ENCODE assay signal across 1 cellular context in genomic region chr3:186825294-186825821, GRCh38.
A peak's percentile ranks its signal among the peaks of the same experiment; 100 is the strongest.
TF ChIP-seq lines count a peak whose summit lies in the region.

No MANE protein-coding gene starts in this region.

TF ChIP-seq in IMR-90, 13 proteins besides CTCF, POLR2A, EP300 and RAD21 (continued from another document):
- TF ChIP-seq MAFK (IDR thresholded peaks at IDR 0.05; ENCODE audit: low read depth, low read length) (no peak), SMC3 (IDR thresholded peaks at IDR 0.05; ENCODE audit: low read depth, low read length) (no peak), NFE2L2 (IDR thresholded peaks at IDR 0.05; ENCODE audit: low read depth, low read length) (no peak), MXI1 (IDR thresholded peaks at IDR 0.05; ENCODE audit: borderline replicate concordance, low read depth, low read length) (peak; percentile 33; the same call in 1 of the 2 replicates)
TF ChIP-seq in IMR-90: peak in this region for 2.
